Comparison of ENCODE assay signal across 1 cellular context in genomic region chr2:174329157-174329715, GRCh38.
TF ChIP-seq lines count a peak whose summit lies in the region.

No MANE protein-coding gene starts in this region.

TF ChIP-seq in H1, 55 proteins besides CTCF, POLR2A, EP300 and RAD21:
- peak; percentile 87 for TF ChIP-seq RNF2 (IDR thresholded peaks at IDR 0.05; ENCODE audit: borderline replicate concordance, low read depth, low read length, missing control alignments, poor library complexity, severe bottlenecking)
- no peak for TF ChIP-seq USF2 (IDR thresholded peaks at IDR 0.05; ENCODE audit: low read length)
- TF ChIP-seq NRF1 (IDR thresholded peaks at IDR 0.05; ENCODE audit: low read depth, low read length) = no peak
- TF ChIP-seq BCL11A (IDR thresholded peaks at IDR 0.05; ENCODE audit: low read depth in 2 of 2, low read length in 2 of 2) = no peak
- TF ChIP-seq RBBP5 (IDR thresholded peaks at IDR 0.05; ENCODE audit: borderline replicate concordance, low read depth, low read length) = no peak
- peak; percentile 83 for TF ChIP-seq SUZ12 (IDR thresholded peaks at IDR 0.05; ENCODE audit: low read length)
- TF ChIP-seq HDAC6 (IDR thresholded peaks at IDR 0.05; ENCODE audit: low read depth, low read length) = no peak
- no peak for TF ChIP-seq SP4 (IDR thresholded peaks at IDR 0.05; ENCODE audit: low read length)
- peak; percentile 81 for TF ChIP-seq EZH2 (IDR thresholded peaks at IDR 0.05; ENCODE audit: low read depth, low read length, severe bottlenecking)
- TF ChIP-seq SRF (IDR thresholded peaks at IDR 0.05; ENCODE audit: low read depth, low read length) = no peak
- TF ChIP-seq ZNF274 (IDR thresholded peaks at IDR 0.05; ENCODE audit: borderline replicate concordance, extremely low read depth, low read length) = no peak
- no peak for TF ChIP-seq RXRA (IDR thresholded peaks at IDR 0.05; ENCODE audit: insufficient read depth, low read depth, low read length)
- no peak for TF ChIP-seq TAF1 (IDR thresholded peaks at IDR 0.05; ENCODE audit: low read depth, low read length)
- TF ChIP-seq SAP30 (IDR thresholded peaks at IDR 0.05; ENCODE audit: insufficient read depth, insufficient replicate concordance, low read length) = no peak
- no peak for TF ChIP-seq CHD1 (IDR thresholded peaks at IDR 0.05; ENCODE audit: low read depth, low read length)
TF ChIP-seq in H1: peak in this region for 3.
